21 cellular contexts compared by ENCODE assay signal in the genomic region with DNA sequence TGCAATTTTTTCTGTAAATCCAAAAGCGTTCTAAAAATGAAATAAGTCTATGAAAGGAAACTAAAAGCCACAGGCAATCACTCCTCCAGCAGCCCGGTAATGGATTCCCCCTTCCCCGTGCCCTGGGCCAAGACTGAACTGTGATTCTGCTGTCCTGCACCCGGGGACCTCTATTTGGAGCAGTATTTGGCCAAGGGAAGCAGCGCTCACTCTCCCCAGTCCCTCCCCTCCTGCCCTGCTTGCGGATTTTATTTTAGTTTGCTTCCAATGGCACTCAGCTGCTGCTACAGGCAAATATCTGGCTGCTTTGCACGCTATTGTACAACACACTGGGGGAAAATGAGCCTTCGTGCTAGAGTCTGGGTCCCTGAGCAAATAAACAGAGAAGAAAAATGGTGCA.
DNase-seq lines count a peak whose midpoint lies in the region; TF ChIP-seq lines count a peak whose summit lies in the region.
"Had no signal": no experiment of that assay in that cellular context is flagged by ENCODE, and none has a peak within 500 bp of the region (broad histone marks: within the 10 kb centered on the region; RNA-seq: fewer than 3 reads in every experiment).

No MANE protein-coding gene starts in this region.

- H3K36me3 Mint-ChIP-seq in nephron progenitor cell (ENCODE audit: low read depth), result no peaks in the 10 kb centered on the region
- H3K36me3 Mint-ChIP-seq: CD4-positive, CD25-positive, alpha-beta regulatory T cell had no signal

- peaks cover 24% of the 10 kb centered on the region for H3K27me3 Mint-ChIP-seq in nephron progenitor cell (ENCODE audit: low read depth, poor library complexity)

- no peak overlapping the region for H3K4me3 Mint-ChIP-seq in nephron progenitor cell
- H3K4me3 Mint-ChIP-seq: CD4-positive, CD25-positive, alpha-beta regulatory T cell had no signal

- TF ChIP-seq CTCF in nephron progenitor cell (IDR thresholded peaks at IDR 0.05), result no peak

- H3K27ac Mint-ChIP-seq in nephron progenitor cell, result peak overlapping the region; percentile 66

- DNase-seq in NCI-H2227 (lab: John Stamatoyannopoulos, UW; ENCODE audit: unreplicated experiment) (peak; percentile 28), NCI-H2227 treated with DMSO at 0.1 percent for 48 hours (lab: John Stamatoyannopoulos, UW) (no peak), cerebellar cortex (ENCODE audit: low spot score) (peak; percentile 66), nephron progenitor cell (no peak), Ammon's horn (ENCODE audit: low spot score) (no peak)
- DNase-seq in stimulated activated CD4-positive, alpha-beta T cell treated with anti-CD3 and anti-CD28 coated beads, Interleukin-4, amount 100 ng/mL, for 4 hours, result no peak
- no peak for DNase-seq in activated T-cell treated with anti-CD3 and anti-CD28 coated beads, Interleukin-2, amount 50 U/mL, for 1 hour
- DNase-seq: 8988T; ACHN; CD4-positive, CD25-positive, alpha-beta regulatory T cell; GF-D8; Karpas-422; NCI-H1092; NCI-H1417 treated with DMSO at 0.1 percent for 48 hours; NCI-H1694 treated with DMSO at 0.1 percent for 48 hours; NCI-H2081; NCI-H345; NCI-H510A treated with DMSO at 0.1 percent for 48 hours; NCI-H82; Peyer's patch; SHP77 treated with DMSO at 0.1 percent for 48 hours had no signal

- H3K4me1 Mint-ChIP-seq in nephron progenitor cell, result peaks cover 18% of the 10 kb centered on the region
- H3K4me1 Mint-ChIP-seq: CD4-positive, CD25-positive, alpha-beta regulatory T cell had no signal

- no peaks in the 10 kb centered on the region for H3K9me3 Mint-ChIP-seq in nephron progenitor cell

Comparison
In these comparisons a context has a peak if more than half of its experiments do, and no peak if none do; other contexts are left out.
1. DNase-seq: peak in NCI-H2227 (single experiment) and cerebellar cortex (single experiment); none in NCI-H2227 treated with DMSO at 0.1 percent for 48 hours (single experiment), nephron progenitor cell (single experiment), stimulated activated CD4-positive, alpha-beta T cell treated with anti-CD3 and anti-CD28 coated beads, Interleukin-4, amount 100 ng/mL, for 4 hours (0 of 2), activated T-cell treated with anti-CD3 and anti-CD28 coated beads, Interleukin-2, amount 50 U/mL, for 1 hour (single experiment) and Ammon's horn (single experiment).